In the genomic region with DNA sequence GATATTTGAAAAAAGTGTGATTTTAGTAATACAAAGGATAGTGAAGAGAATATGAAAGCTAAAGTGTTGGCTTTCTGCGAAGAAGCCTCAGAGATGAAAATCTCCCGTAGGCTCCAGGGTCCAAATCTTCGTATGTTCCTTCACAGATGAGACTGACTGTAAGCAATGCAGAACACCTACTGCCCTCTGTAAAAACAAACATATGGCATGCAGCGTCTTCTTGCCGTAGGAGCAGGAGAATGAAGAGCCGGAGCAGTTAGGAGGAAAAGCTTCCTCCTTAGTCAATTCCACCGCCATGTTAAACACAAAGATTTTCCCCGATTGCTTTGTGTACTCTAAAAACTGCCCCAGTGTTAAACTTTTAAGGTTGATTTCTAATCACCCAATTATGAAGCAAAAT, we compare ENCODE assay signal across 1 cellular context.
TF ChIP-seq lines count a peak whose summit lies in the region.

No MANE protein-coding gene starts in this region.

TF ChIP-seq in H1, 55 proteins besides CTCF, POLR2A, EP300 and RAD21:
- no peak for TF ChIP-seq CBX5 (IDR thresholded peaks at IDR 0.05; ENCODE audit: low read depth, low read length)
- TF ChIP-seq SIN3A (conservative IDR thresholded peaks at IDR 0.05 in 1 of 2, IDR thresholded peaks at IDR 0.05 in 1 of 2; ENCODE audit: low read depth in 1 of 2, low read length in 2 of 2), result no peak
- no peak for TF ChIP-seq POLR2AphosphoS5 (IDR thresholded peaks at IDR 0.05; ENCODE audit: low read depth, low read length)
- no peak for TF ChIP-seq ASH2L (IDR thresholded peaks at IDR 0.05; ENCODE audit: low read length)
- no peak for TF ChIP-seq RBBP5 (IDR thresholded peaks at IDR 0.05; ENCODE audit: borderline replicate concordance, low read depth, low read length)
- no peak for TF ChIP-seq CHD2 (IDR thresholded peaks at IDR 0.05; ENCODE audit: low read length)
- TF ChIP-seq SIRT6 (IDR thresholded peaks at IDR 0.05; ENCODE audit: low read length), result no peak
- no peak for TF ChIP-seq SUZ12 (IDR thresholded peaks at IDR 0.05; ENCODE audit: low read length)
TF ChIP-seq in H1: peak in this region for 0.
